ENCODE assay signal across 8 cellular contexts in genomic region chr4:74133786-74134499, GRCh38. TPM values are rescaled to one million over a fixed set of nuclear protein-coding genes. Genes with fewer than 3 reads are reported as not detected.
DNase-seq lines count a peak whose midpoint lies in the region; ATAC-seq lines count a peak whose summit lies in the region.

No MANE protein-coding gene starts in this region.

- H4K8ac ChIP-seq in trophoblast cell (ENCODE audit: low read depth, low read length), result no peak overlapping the region

- WGBS in trophoblast cell (ENCODE audit: extremely low coverage, insufficient coverage, insufficient read length), result no CpG with 5 or more reads among the region's 8 CpGs

- DNase-seq in COLO829 (ENCODE audit: low spot score) (peak; percentile 71), HuH-7 (ENCODE audit: low spot score) (peak; percentile 23), OCI-M1 (lab: John Stamatoyannopoulos, UW) (peak; percentile 87), Right ventricle myocardium inferior (ENCODE audit: missing footprints) (peak; percentile 75), trophoblast cell (peak; percentile 74 to 89), 8988T (no peak)
- peak; percentile 16 for DNase-seq in activated naive CD4-positive, alpha-beta T cell treated with Interleukin-2 at 50 U/mL for 16 hours

- H3K27ac ChIP-seq in trophoblast cell (ENCODE audit: low read depth, low read length), result no peak overlapping the region

- no peaks in the 10 kb centered on the region for H3K79me2 ChIP-seq in trophoblast cell (ENCODE audit: control insufficient read depth, insufficient read depth, low read length, poor library complexity)

- no peak overlapping the region for H2AK5ac ChIP-seq in trophoblast cell (ENCODE audit: low read length)

- no peaks in the 10 kb centered on the region for H3K79me1 ChIP-seq in trophoblast cell (ENCODE audit: low read length)

- no peak overlapping the region for H3K4me2 ChIP-seq in trophoblast cell (ENCODE audit: low read length)

- intact Hi-C loops in Right ventricle myocardium inferior (cut with DNase I), result loop anchor here (2.0 to 10.0 kb wide), 6 partner anchors 37 to 819 kb away; partner anchors contain the start of gene CXCL2

- no peak overlapping the region for H3K23ac ChIP-seq in trophoblast cell (ENCODE audit: low read length)

- H3K9ac ChIP-seq in trophoblast cell (ENCODE audit: low read length), result no peak overlapping the region

- no peaks in the 10 kb centered on the region for H3K27me3 ChIP-seq in trophoblast cell (ENCODE audit: insufficient read depth, low read length)

- H3K18ac ChIP-seq in trophoblast cell (ENCODE audit: low read length), result no peak overlapping the region

- H3K36me3 ChIP-seq in trophoblast cell (ENCODE audit: control insufficient read depth in 1 of 2, insufficient read depth in 2 of 2, low read length in 2 of 2), result no peaks in the 10 kb centered on the region

- no peak overlapping the region for H2AFZ ChIP-seq in trophoblast cell (ENCODE audit: insufficient read depth, low read length, poor library complexity)

- no peak overlapping the region for H4K91ac ChIP-seq in trophoblast cell (ENCODE audit: low read depth, low read length)

- H2BK5ac ChIP-seq in trophoblast cell (ENCODE audit: low read depth, low read length, poor library complexity), result no peak overlapping the region

- no peak overlapping the region for H3K14ac ChIP-seq in trophoblast cell (ENCODE audit: low read length)

- H3K4ac ChIP-seq in trophoblast cell (ENCODE audit: low read depth, low read length), result no peak overlapping the region

- no peak overlapping the region for H4K12ac ChIP-seq in trophoblast cell (ENCODE audit: low read depth, low read length)

- no peak overlapping the region for H3K4me3 ChIP-seq in trophoblast cell (ENCODE audit: low read depth, low read length)

- H3K9me3 ChIP-seq in trophoblast cell (ENCODE audit: insufficient read depth, low read depth, low read length), result no peaks in the 10 kb centered on the region

- H2BK120ac ChIP-seq in trophoblast cell (ENCODE audit: insufficient read depth, low read length, poor library complexity), result no peak overlapping the region

- no peaks in the 10 kb centered on the region for H3K4me1 ChIP-seq in trophoblast cell (ENCODE audit: control insufficient read depth in 1 of 2, insufficient read depth in 2 of 2, low read length in 2 of 2)

- ATAC-seq in GM19395 (IDR thresholded peaks at IDR 0.05; ENCODE audit: unreplicated experiment) (peak; percentile 88), Right ventricle myocardium inferior (peak; percentile 76)

- no peak overlapping the region for H2BK12ac ChIP-seq in trophoblast cell (ENCODE audit: low read length)

RNA-seq across cellular contexts. Expression of gene MTHFD2L, which starts 24.0 kb away (rescaled TPM):
- total RNA-seq in Right ventricle myocardium inferior, result 10.1 TPM
- polyA plus RNA-seq in trophoblast cell (2013), result 6.5 and 6.8 TPM in 2 replicates

RNA-seq across cellular contexts. Expression of gene CXCL2, which starts 34.9 kb away (rescaled TPM):
- 9.5 TPM for total RNA-seq in Right ventricle myocardium inferior
- 0.42 and 0.69 TPM in 2 replicates for polyA plus RNA-seq in trophoblast cell (2013)
